In genomic region chr14:51638071-51638944, GRCh38 we compare ENCODE assay signal across 15 cellular contexts. TPM values are rescaled to one million over a fixed set of nuclear protein-coding genes. Genes with fewer than 3 reads are reported as not detected.
DNase-seq lines count a peak whose midpoint lies in the region; ATAC-seq, FAIRE-seq and TF ChIP-seq lines count a peak whose summit lies in the region.
"Had no signal": no experiment of that assay in that cellular context is flagged by ENCODE, and none has a peak within 500 bp of the region (broad histone marks: within the 10 kb centered on the region; RNA-seq: fewer than 3 reads in every experiment).

No MANE protein-coding gene starts in this region.

- no peak overlapping the region for H3K4me3 Mint-ChIP-seq in chondrocyte (ENCODE audit: unreplicated experiment)
- no peak overlapping the region for H3K4me3 Mint-ChIP-seq in naive thymus-derived CD4-positive, alpha-beta T cell
- H3K4me3 Mint-ChIP-seq: nephron, T-helper 17 cell had no signal

- H3K4me1 Mint-ChIP-seq in chondrocyte (ENCODE audit: low read depth) = peaks cover 22% of the 10 kb centered on the region
- H3K4me1 Mint-ChIP-seq in naive thymus-derived CD4-positive, alpha-beta T cell = no peaks in the 10 kb centered on the region
- H3K4me1 Mint-ChIP-seq: T-helper 17 cell had no signal

- H3K27me3 ChIP-seq in lower lobe of right lung (ENCODE audit: low read depth) = no peaks in the 10 kb centered on the region
- peaks cover 0 to 5% of the 10 kb centered on the region in 2 donors for H3K27me3 ChIP-seq in naive thymus-derived CD4-positive, alpha-beta T cell (ENCODE audit: control insufficient read depth in 2 of 2, insufficient read depth in 2 of 2, low read length in 2 of 2)

- no peaks in the 10 kb centered on the region for H3K9me3 Mint-ChIP-seq in chondrocyte (ENCODE audit: low read depth)
- no peaks in the 10 kb centered on the region for H3K9me3 Mint-ChIP-seq in naive thymus-derived CD4-positive, alpha-beta T cell
- H3K9me3 Mint-ChIP-seq: nephron had no signal

- no peak overlapping the region for H3K27ac ChIP-seq in lower lobe of right lung
- H3K27ac ChIP-seq in naive thymus-derived CD4-positive, alpha-beta T cell (ENCODE audit: low read depth, low read length) = no peak overlapping the region

- H3K27ac Mint-ChIP-seq in chondrocyte (ENCODE audit: unreplicated experiment) = peak overlapping the region; percentile 91
- H3K27ac Mint-ChIP-seq in naive thymus-derived CD4-positive, alpha-beta T cell = no peak overlapping the region
- H3K27ac Mint-ChIP-seq: nephron, T-helper 17 cell had no signal

- H3K4me3 ChIP-seq in lower lobe of right lung = no peak overlapping the region
- no peak overlapping the region for H3K4me3 ChIP-seq in naive thymus-derived CD4-positive, alpha-beta T cell (ENCODE audit: low read length)

- TF ChIP-seq CTCF in chondrocyte (IDR thresholded peaks at IDR 0.05) (no peak), lower lobe of right lung (IDR thresholded peaks at IDR 0.05) (no peak)

- peak; percentile 16 for FAIRE-seq in HTR-8/SVneo (lab: Jason Lieb, UNC)

- POLR2A ChIA-PET in naive thymus-derived CD4-positive, alpha-beta T cell (lab: Charles Lee) = no interaction called here

- no peaks in the 10 kb centered on the region for H3K9me3 ChIP-seq in lower lobe of right lung
- H3K9me3 ChIP-seq in naive thymus-derived CD4-positive, alpha-beta T cell (ENCODE audit: control insufficient read depth in 2 of 3, low read length in 3 of 3) = no peaks in the 10 kb centered on the region

- peaks cover 5% of the 10 kb centered on the region for H3K36me3 Mint-ChIP-seq in chondrocyte (ENCODE audit: low read depth)
- no peaks in the 10 kb centered on the region for H3K36me3 Mint-ChIP-seq in naive thymus-derived CD4-positive, alpha-beta T cell

- H3K4me1 ChIP-seq in lower lobe of right lung = no peaks in the 10 kb centered on the region
- H3K4me1 ChIP-seq in naive thymus-derived CD4-positive, alpha-beta T cell (ENCODE audit: control insufficient read depth in 2 of 2, insufficient read depth in 2 of 2, low read length in 2 of 2) = no peaks in the 10 kb centered on the region

- CTCF ChIA-PET in naive thymus-derived CD4-positive, alpha-beta T cell (lab: Charles Lee) = no interaction called here

- ATAC-seq in lower lobe of right lung = peak; percentile 75
- no peak for ATAC-seq in HG03571 (IDR thresholded peaks at IDR 0.05; ENCODE audit: unreplicated experiment)
- no peak for ATAC-seq in GM18861 (IDR thresholded peaks at IDR 0.05; ENCODE audit: unreplicated experiment)
- no peak for ATAC-seq in naive thymus-derived CD4-positive, alpha-beta T cell
- ATAC-seq: T-helper 17 cell had no signal

- intact Hi-C loops in lower lobe of right lung (cut with DNase I) = no loop called here
- intact Hi-C loops in naive thymus-derived CD4-positive, alpha-beta T cell (cut with micrococcal nuclease) = no loop called here

- DNase-seq in A172 (ENCODE audit: low spot score) (peak; percentile 59), HTR-8/SVneo (ENCODE audit: insufficient read length, low spot score) (peak; percentile 62), chondrocyte (ENCODE audit: low spot score) (no peak), lower lobe of right lung (no peak)
- DNase-seq in effector CD4-positive, alpha-beta T cell = no peak
- no peak for DNase-seq in naive thymus-derived CD4-positive, alpha-beta T cell
- DNase-seq: AML-193; central memory CD4-positive, alpha-beta T cell; hypothalamus; NCI-H446; stimulated activated CD4-positive, alpha-beta T cell treated with anti-CD3 and anti-CD28 coated beads, Interleukin-1b, Interleukin-23, amount 100 ng/mL, for 48 hours; T-helper 17 cell had no signal

- H3K27me3 Mint-ChIP-seq in chondrocyte (ENCODE audit: low read depth) = no peaks in the 10 kb centered on the region
- H3K27me3 Mint-ChIP-seq in naive thymus-derived CD4-positive, alpha-beta T cell = peaks cover 26 to 37% (median 28%) of the 10 kb centered on the region in 5 donors

- H3K36me3 ChIP-seq in lower lobe of right lung = no peaks in the 10 kb centered on the region
- no peaks in the 10 kb centered on the region for H3K36me3 ChIP-seq in naive thymus-derived CD4-positive, alpha-beta T cell (ENCODE audit: control insufficient read depth in 2 of 3, insufficient read depth in 3 of 3, low read length in 3 of 3)

RNA-seq across cellular contexts. Expression of gene FRMD6, which starts 13.4 kb away (rescaled TPM):
- total RNA-seq in A172 (2014; rRNA removed; shearing (Covaris generic)) = 47.9 and 53.1 TPM in 2 replicates
- 105 to 135 TPM (median 131 TPM) in 3 replicates for total RNA-seq in chondrocyte
- 10.0 TPM for total RNA-seq in lower lobe of right lung
- total RNA-seq in naive thymus-derived CD4-positive, alpha-beta T cell = 1 to 10 TPM in 4 of 5 experiments, under 1 TPM in 1; 0.93 to 4.8 (median 3.9) TPM
- under 1 TPM; 0.28 to 0.51 TPM for polyA plus RNA-seq in naive thymus-derived CD4-positive, alpha-beta T cell

Comparison
In these comparisons a context has a peak if more than half of its experiments do, and no peak if none do; other contexts are left out.
1. DNase-seq: peak in A172 (single experiment) and HTR-8/SVneo (single experiment); none in chondrocyte (single experiment), lower lobe of right lung (single experiment), effector CD4-positive, alpha-beta T cell (single experiment) and naive thymus-derived CD4-positive, alpha-beta T cell (0 of 9).
2. ATAC-seq: peak in lower lobe of right lung (2 of 2); none in HG03571 (single experiment), GM18861 (single experiment) and naive thymus-derived CD4-positive, alpha-beta T cell (single experiment).